26 cellular contexts compared by ENCODE assay signal in genomic region chr22:19834599-19834998, GRCh38. TPM values are rescaled to one million over a fixed set of nuclear protein-coding genes. Genes with fewer than 3 reads are reported as not detected.
DNase-seq lines count a peak whose midpoint lies in the region; ATAC-seq, FAIRE-seq and TF ChIP-seq lines count a peak whose summit lies in the region.
"Had no signal": no experiment of that assay in that cellular context is flagged by ENCODE, and none has a peak within 500 bp of the region (broad histone marks: within the 10 kb centered on the region; RNA-seq: fewer than 3 reads in every experiment).

No MANE protein-coding gene starts in this region.

- H2AFZ ChIP-seq in K562 (ENCODE audit: low read depth, low read length) = no peak overlapping the region

- TF ChIP-seq EP300 in K562 (IDR thresholded peaks at IDR 0.05; ENCODE audit: low read length) = no peak

- FAIRE-seq in K562 (lab: Jason Lieb, UNC) = no peak
- FAIRE-seq: A204.1, GM12878, GM12892, GM19239 had no signal

- H3K9me3 ChIP-seq in T-helper 17 cell (ENCODE audit: control insufficient read depth, low read length, poor library complexity, severe bottlenecking) (no peaks in the 10 kb centered on the region), K562 (replicated peaks; ENCODE audit: control insufficient read depth, insufficient read depth, low read depth, low read length) (no peaks in the 10 kb centered on the region), psoas muscle (no peaks in the 10 kb centered on the region)
- H3K9me3 ChIP-seq: BE2C, BLaER1 had no signal

- no peaks in the 10 kb centered on the region for H3K9me1 ChIP-seq in K562 (ENCODE audit: control insufficient read depth, insufficient read depth, low read length)

- no peak overlapping the region for H3K4me3 ChIP-seq in K562
- no peak overlapping the region for H3K4me3 ChIP-seq in psoas muscle
- H3K4me3 ChIP-seq: BLaER1, GM12878 had no signal

- H3K27ac ChIP-seq in K562 (ENCODE audit: extremely low read depth, low read depth, low read length) (no peak overlapping the region), psoas muscle (peak overlapping the region; percentile 44)
- H3K27ac ChIP-seq: BLaER1 had no signal

- no peaks in the 10 kb centered on the region for H3K79me2 ChIP-seq in K562 (ENCODE audit: control insufficient read depth, insufficient read depth, low read length)

- POLR2A ChIA-PET in K562 (lab: Yijun Ruan, JAX) = interaction anchor here (0.6 to 16.0 kb wide), 6 partner anchors 12 to 107 kb away, joined by 3 to 247 read pairs (median 4); partner anchors contain the start of genes COMT, GNB1L, RTL10 and TXNRD2

- no TSS peak for BruUV-seq in K562 (replicated peaks; lab: Mats Ljungman, UMichigan)

- H3K36me3 Mint-ChIP-seq in T-helper 17 cell (ENCODE audit: low read depth) = no peaks in the 10 kb centered on the region
- H3K36me3 Mint-ChIP-seq in glutamatergic neuron (ENCODE audit: unreplicated experiment) = no peaks in the 10 kb centered on the region
- H3K36me3 Mint-ChIP-seq: CD14-positive monocyte; CD4-positive, CD25-positive, alpha-beta regulatory T cell; CD8-positive, alpha-beta memory T cell had no signal

- H3K27ac Mint-ChIP-seq in T-helper 17 cell (peak overlapping the region; percentile 75), glutamatergic neuron (ENCODE audit: unreplicated experiment) (no peak overlapping the region)
- H3K27ac Mint-ChIP-seq: CD14-positive monocyte; CD4-positive, alpha-beta memory T cell had no signal

- no peaks in the 10 kb centered on the region for H4K20me1 ChIP-seq in K562 (replicated peaks; ENCODE audit: control insufficient read depth, insufficient read depth, low read length)

- no peaks in the 10 kb centered on the region for H3K36me3 ChIP-seq in K562 (ENCODE audit: control insufficient read depth, insufficient read depth, low read length)
- no peaks in the 10 kb centered on the region for H3K36me3 ChIP-seq in psoas muscle (ENCODE audit: insufficient read depth in 1 of 2, low read depth in 1 of 2)
- H3K36me3 ChIP-seq: BE2C, BLaER1 had no signal

- no peak overlapping the region for H3K4me2 ChIP-seq in K562 (ENCODE audit: insufficient read depth, low read length)
- H3K4me2 ChIP-seq: BLaER1 had no signal

- H3K4me3 Mint-ChIP-seq in T-helper 17 cell = no peak overlapping the region
- no peak overlapping the region for H3K4me3 Mint-ChIP-seq in glutamatergic neuron (ENCODE audit: unreplicated experiment)
- H3K4me3 Mint-ChIP-seq: CD14-positive monocyte; CD4-positive, alpha-beta memory T cell; CD8-positive, alpha-beta memory T cell had no signal

- no peaks in the 10 kb centered on the region for H3K27me3 Mint-ChIP-seq in T-helper 17 cell
- H3K27me3 Mint-ChIP-seq in glutamatergic neuron (ENCODE audit: unreplicated experiment) = peaks cover 3% of the 10 kb centered on the region
- H3K27me3 Mint-ChIP-seq: CD4-positive, alpha-beta memory T cell; CD4-positive, CD25-positive, alpha-beta regulatory T cell; CD8-positive, alpha-beta memory T cell had no signal

- TF ChIP-seq CTCF in K562 (IDR thresholded peaks at IDR 0.05 in 2 of 3, conservative IDR thresholded peaks at IDR 0.05 in 1 of 3; ENCODE audit: insufficient read depth in 2 of 3, low read depth in 1 of 3, low read length in 3 of 3) (no peak), psoas muscle (IDR thresholded peaks at IDR 0.05) (no peak), glutamatergic neuron (IDR thresholded peaks at IDR 0.05; ENCODE audit: partially characterized antibody, unreplicated experiment) (no peak)

- intact Hi-C loops in K562 (cut with micrococcal nuclease) (no loop called here), psoas muscle (cut with DNase I) (no loop called here)

- no peak overlapping the region for H3K9ac ChIP-seq in K562 (ENCODE audit: insufficient read depth in 1 of 2, low read depth in 2 of 2, low read length in 2 of 2)
- H3K9ac ChIP-seq: BLaER1 had no signal

- no peak for TF ChIP-seq RAD21 in K562 (CRISPR knock-in tag; conservative IDR thresholded peaks at IDR 0.05 in 1 of 2, IDR thresholded peaks at IDR 0.05 in 1 of 2)

- peaks cover 19% of the 10 kb centered on the region for H3K4me1 Mint-ChIP-seq in T-helper 17 cell
- H3K4me1 Mint-ChIP-seq in glutamatergic neuron (ENCODE audit: low read depth, unreplicated experiment) = no peaks in the 10 kb centered on the region

- peaks cover 3% of the 10 kb centered on the region for H3K9me3 Mint-ChIP-seq in glutamatergic neuron (ENCODE audit: unreplicated experiment)
- H3K9me3 Mint-ChIP-seq: CD4-positive, alpha-beta memory T cell; CD4-positive, CD25-positive, alpha-beta regulatory T cell; CD8-positive, alpha-beta memory T cell had no signal

- H3K4me1 ChIP-seq in K562 (replicated peaks in 1 of 2; ENCODE audit: control insufficient read depth in 2 of 2, insufficient read depth in 2 of 2, low read length in 2 of 2) (no peaks in the 10 kb centered on the region; a peak in 1 of 5 replicates), psoas muscle (no peaks in the 10 kb centered on the region)
- H3K4me1 ChIP-seq: BE2C had no signal

- H3K27me3 ChIP-seq in K562 (ENCODE audit: control insufficient read depth in 2 of 2, insufficient read depth in 2 of 2, low read length in 2 of 2) = no peaks in the 10 kb centered on the region
- H3K27me3 ChIP-seq in psoas muscle (ENCODE audit: insufficient read depth in 3 of 3, low read length in 2 of 3) = no peaks in the 10 kb centered on the region
- H3K27me3 ChIP-seq: BE2C, BLaER1 had no signal

- CTCF ChIA-PET in K562 (lab: Yijun Ruan, JAX; ENCODE audit: low intra/inter-chr PET ratio) = no interaction called here

- no peak for TF ChIP-seq POLR2A in K562 (conservative IDR thresholded peaks at IDR 0.05)

- DNase-seq in T-helper 17 cell (no peak), K562 (ENCODE audit: extremely low read depth in 1 of 4, low spot score in 3 of 4) (no peak), psoas muscle (no peak), glutamatergic neuron (no peak)
- DNase-seq: 8988T; ACHN; BE2C; C1 segment of cervical spinal cord; CD4-positive, alpha-beta memory T cell; CD4-positive, CD25-positive, alpha-beta regulatory T cell; CD8-positive, alpha-beta memory T cell; COR-L47; DMS 273 treated with DMSO at 0.1 percent for 48 hours; DMS153; DMS53; DMS79; DND-41; EL; GDM1 had no signal

- ATAC-seq in T-helper 17 cell (no peak), K562 (no peak), psoas muscle (no peak), GM18907 (IDR thresholded peaks at IDR 0.05; ENCODE audit: unreplicated experiment) (no peak)
- ATAC-seq: GM12878 had no signal

- in situ Hi-C loops in K562 (cut with MboI) = no loop called here

TF ChIP-seq in K562, 482 proteins besides CTCF, POLR2A, EP300 and RAD21 (continues in another document):
- TF ChIP-seq HDAC1 (IDR thresholded peaks at IDR 0.05) = peak; percentile 24 to 29; a peak in 1 of 4 replicates
- TF ChIP-seq BCL6 (CRISPR knock-in tag; IDR thresholded peaks at IDR 0.05) = no peak
- no peak for TF ChIP-seq SIN3B (IDR thresholded peaks at IDR 0.05; ENCODE audit: low read depth)
- TF ChIP-seq TSC22D4 (tag; IDR thresholded peaks at IDR 0.05) = no peak
- TF ChIP-seq HMG20A (CRISPR knock-in tag; conservative IDR thresholded peaks at IDR 0.05) = no peak
- no peak for TF ChIP-seq ZNF584 (CRISPR knock-in tag; IDR thresholded peaks at IDR 0.05; ENCODE audit: low read depth)
- no peak for TF ChIP-seq SMARCE1 (IDR thresholded peaks at IDR 0.05)
- TF ChIP-seq PTRF (tag; IDR thresholded peaks at IDR 0.05) = no peak

RNA-seq across cellular contexts. Expression of gene GNB1L, which starts 20.1 kb away (rescaled TPM):
- total RNA-seq in T-helper 17 cell (1 to 10 TPM; 5.0 to 6.2 TPM), K562 (2014; rRNA removed) (48.9 and 69.1 TPM in 2 replicates), K562 (2014; rRNA removed; fragmentation: Illumina TruSeq; extraction: Trizol) (0.57 and 0.84 TPM in 2 replicates), K562 (2015; rRNA removed; fragmentation: Illumina TruSeq; extraction: Trizol) (17.8 and 20.6 TPM in 2 replicates), K562 (2021) (50.5 and 55.3 TPM in 2 replicates), psoas muscle (1 to 10 TPM; 1.5 to 3.4 (median 3.0) TPM), glutamatergic neuron (ENCODE audit: unreplicated experiment) (5.0 TPM)
- total RNA-seq in K562 (2011; cell fraction: chromatin; rRNA removed; ENCODE audit: low replicate concordance) = 5.3 and 21.3 TPM in 2 replicates
- total RNA-seq in K562 (2011; cell fraction: nucleolus; rRNA removed) = 21.8 and 25.5 TPM in 2 replicates
- total RNA-seq in K562 (2011; cell fraction: nucleoplasm; rRNA removed) = 7.3 and 7.8 TPM in 2 replicates
- polyA plus RNA-seq in K562 (2011; rRNA removed) (10.2 and 35.0 TPM in 2 replicates), K562 (2014; fragmentation: Illumina TruSeq; extraction: Trizol) (1.9 and 18.0 TPM in 2 replicates), K562 (2014; fragmentation: Nextera tagmentation; extraction: Ambion mirVana) (1 to 10 TPM in 1 of 2 experiments, under 1 TPM in 1; 0.56 to 3.5 TPM), K562 (2014; rRNA removed) (40.7 and 41.3 TPM in 2 replicates), psoas muscle (1 to 10 TPM; 3.3 to 7.6 (median 3.6) TPM)
- 37.2 and 43.8 TPM in 2 replicates for polyA plus RNA-seq in K562 (2011; cell fraction: cytosol; rRNA removed)
- 33.2 and 43.3 TPM in 2 replicates for polyA plus RNA-seq in K562 (2011; cell fraction: nucleus; rRNA removed)
- 42.2 and 62.2 TPM in 2 replicates for polyA plus RNA-seq in K562 (2012)
- 2.8 and 3.7 TPM in 2 replicates for polyA minus RNA-seq in K562 (2011; rRNA and poly(A)+ RNA removed)
- polyA minus RNA-seq in K562 (2011; cell fraction: cytosol; rRNA and poly(A)+ RNA removed) = 13.2 and 33.0 TPM in 2 replicates
- 12.0 and 14.3 TPM in 2 replicates for polyA minus RNA-seq in K562 (2011; cell fraction: nucleus; rRNA and poly(A)+ RNA removed)

RNA-seq across cellular contexts. Expression of gene RTL10, which starts 20.1 kb away (rescaled TPM):
- 10 to 100 TPM; 12.4 to 13.1 TPM for total RNA-seq in T-helper 17 cell
- 82.4 and 192 TPM in 2 replicates for total RNA-seq in K562 (2011; cell fraction: chromatin; rRNA removed; ENCODE audit: low replicate concordance)
- 134 and 166 TPM in 2 replicates for total RNA-seq in K562 (2011; cell fraction: nucleolus; rRNA removed)
- 107 and 110 TPM in 2 replicates for total RNA-seq in K562 (2011; cell fraction: nucleoplasm; rRNA removed)
- total RNA-seq in K562 (2014; rRNA removed) = 32.5 and 42.0 TPM in 2 replicates
- 16.3 and 19.8 TPM in 2 replicates for total RNA-seq in K562 (2014; rRNA removed; fragmentation: Illumina TruSeq; extraction: Trizol)
- 26.2 and 28.8 TPM in 2 replicates for total RNA-seq in K562 (2015; rRNA removed; fragmentation: Illumina TruSeq; extraction: Trizol)
- total RNA-seq in K562 (2021) = 75.4 and 75.5 TPM in 2 replicates
- polyA plus RNA-seq in K562 (2011; rRNA removed) = 32.7 and 82.6 TPM in 2 replicates
- 68.8 and 74.9 TPM in 2 replicates for polyA plus RNA-seq in K562 (2011; cell fraction: cytosol; rRNA removed)
- polyA plus RNA-seq in K562 (2011; cell fraction: nucleus; rRNA removed) = 124 and 157 TPM in 2 replicates
- 40.3 and 56.9 TPM in 2 replicates for polyA plus RNA-seq in K562 (2012)
- 39.2 and 40.1 TPM in 2 replicates for polyA plus RNA-seq in K562 (2014; fragmentation: Illumina TruSeq; extraction: Trizol)
- polyA plus RNA-seq in K562 (2014; fragmentation: Nextera tagmentation; extraction: Ambion mirVana) = 10 to 100 TPM; 23.6 to 33.7 TPM
- 28.2 and 31.2 TPM in 2 replicates for polyA plus RNA-seq in K562 (2014; rRNA removed)
- 49.5 and 66.5 TPM in 2 replicates for polyA minus RNA-seq in K562 (2011; rRNA and poly(A)+ RNA removed)
- polyA minus RNA-seq in K562 (2011; cell fraction: cytosol; rRNA and poly(A)+ RNA removed) = 31.7 and 46.0 TPM in 2 replicates
- 42.7 and 85.4 TPM in 2 replicates for polyA minus RNA-seq in K562 (2011; cell fraction: nucleus; rRNA and poly(A)+ RNA removed)
- 1 to 10 TPM; 5.3 to 9.7 (median 8.1) TPM for total RNA-seq in psoas muscle
- polyA plus RNA-seq in psoas muscle = 1 to 10 TPM; 5.9 to 7.9 (median 6.3) TPM
- total RNA-seq in glutamatergic neuron (ENCODE audit: unreplicated experiment) = 12.1 TPM
